ENCODE assay signal across 8 cellular contexts in genomic region chr1:39378377-39378776, GRCh38.
A peak's percentile ranks its signal among the peaks of the same experiment; 100 is the strongest.
DNase-seq lines count a peak whose midpoint lies in the region; ATAC-seq, FAIRE-seq and TF ChIP-seq lines count a peak whose summit lies in the region.

No MANE protein-coding gene starts in this region.

- H3K23ac ChIP-seq in H1 (ENCODE audit: insufficient read length): no peak overlapping the region

- no peak overlapping the region for H3K14ac ChIP-seq in H1 (ENCODE audit: insufficient read length)

- H3K9me3 ChIP-seq in SK-N-SH (no peaks in the 10 kb centered on the region), H1 (ENCODE audit: insufficient read depth in 2 of 2, low read depth in 1 of 2, low read length in 1 of 2) (no peaks in the 10 kb centered on the region), SJCRH30 (replicated peaks) (no peaks in the 10 kb centered on the region)

- H3K23me2 ChIP-seq in H1 (ENCODE audit: low read depth, low read length): no peaks in the 10 kb centered on the region

- H3K27me3 ChIP-seq in SK-N-SH (ENCODE audit: insufficient read depth): no peaks in the 10 kb centered on the region
- no peaks in the 10 kb centered on the region for H3K27me3 ChIP-seq in H1 (replicated peaks in 1 of 4; ENCODE audit: control insufficient read depth in 3 of 4, extremely low read depth in 1 of 4, insufficient read depth in 3 of 4, low read length in 3 of 4)
- H3K27me3 ChIP-seq in SJCRH30: no peaks in the 10 kb centered on the region

- CTCF ChIA-PET in SK-N-SH (lab: Yijun Ruan, JAX) (interaction anchor here (0.5 to 1.8 kb wide), 16 partner anchors 9 to 279 kb away, joined by 3 to 12 read pairs (median 4); no protein-coding TSS in a partner anchor), H1 (lab: Charles Lee; ENCODE audit: partially characterized antibody) (interaction anchor here (0.6 to 3.5 kb wide), 22 partner anchors 9 to 280 kb away, joined by 3 to 30 read pairs (median 4); no protein-coding TSS in a partner anchor)

- H3K9me2 ChIP-seq in SK-N-SH: no peaks in the 10 kb centered on the region

- no peak overlapping the region for H2BK12ac ChIP-seq in H1 (ENCODE audit: low read depth, low read length)

- TF ChIP-seq RAD21 in SK-N-SH (IDR thresholded peaks at IDR 0.05; ENCODE audit: low read length): no peak
- TF ChIP-seq RAD21 in H1 (IDR thresholded peaks at IDR 0.05 in 1 of 2, conservative IDR thresholded peaks at IDR 0.05 in 1 of 2; ENCODE audit: low read depth in 2 of 2, low read length in 2 of 2): peak; percentile 50 to 55

- H3K4me2 ChIP-seq in SK-N-SH (no peak overlapping the region), H1 (ENCODE audit: insufficient read depth in 1 of 2, low read depth in 2 of 2, low read length in 2 of 2) (no peak overlapping the region)

- peak; percentile 35; the same call in 1 of the 2 replicates for TF ChIP-seq CTCF in SK-N-SH (IDR thresholded peaks at IDR 0.05)
- TF ChIP-seq CTCF in H1 (IDR thresholded peaks at IDR 0.05; ENCODE audit: control extremely low read depth in 1 of 3, insufficient read depth in 1 of 3, low read depth in 1 of 3, low read length in 3 of 3): peak; percentile 43 to 92 (median 46); a peak in 3 of 4 replicates
- TF ChIP-seq CTCF in retinal pigment epithelial cell (conservative IDR thresholded peaks at IDR 0.05; ENCODE audit: low read depth, low read length): peak; percentile 73

- H3K18ac ChIP-seq in H1 (ENCODE audit: extremely low read depth, low read length): no peak overlapping the region

- FAIRE-seq in H1 (lab: Jason Lieb, UNC): peak; percentile 93

- no peak overlapping the region for H4K91ac ChIP-seq in H1 (replicated peaks; ENCODE audit: insufficient read length, low read length)

- ATAC-seq in SK-N-SH treated with all-trans-retinoic acid at 6 μM for 48 hours: no peak

- H3K4me3 ChIP-seq in SK-N-SH (ENCODE audit: low read depth in 2 of 2, low read length in 1 of 2) (no peak overlapping the region), H1 (ENCODE audit: extremely low read depth in 1 of 4, insufficient read depth in 2 of 4, low read depth in 3 of 4, low read length in 4 of 4) (no peak overlapping the region), retinal pigment epithelial cell (ENCODE audit: low read length) (no peak overlapping the region), SJCRH30 (no peak overlapping the region)

- no peak overlapping the region for H2BK5ac ChIP-seq in H1 (ENCODE audit: low read depth, low read length)

- 54% methylated on average over 2 of the region's 2 CpGs for WGBS in SK-N-SH (ENCODE audit: low lambda C conversion rate)
- WGBS in H1 (ENCODE audit: extremely low coverage in 1 of 2, insufficient coverage in 1 of 2, insufficient read length in 1 of 2, insufficient replicate concordance in 2 of 2, low coverage in 1 of 2, low lambda C conversion rate in 2 of 2, missing lambda C conversion rate in 1 of 2), 2 experiments: 32% methylated on average over 2 of the region's 2 CpGs; no CpG with 5 or more reads in 1 of the 2 experiments

- DNase-seq in SK-N-SH: no peak
- DNase-seq in NCI-H2107 treated with DMSO at 0.1 percent for 48 hours (lab: John Stamatoyannopoulos, UW; ENCODE audit: unreplicated experiment): peak; percentile 100
- DNase-seq in H1 (ENCODE audit: low read depth in 1 of 2, low spot score in 2 of 2): no peak
- DNase-seq in retinal pigment epithelial cell (ENCODE audit: low read depth): no peak
- no peak for DNase-seq in cortex of kidney (lab: John Stamatoyannopoulos, UW)
- DNase-seq in SJCRH30: no peak
- DNase-seq in stimulated activated CD4-positive, alpha-beta T cell treated with anti-CD3 and anti-CD28 coated beads, Interleukin-15, amount 100 ng/mL, for 24 hours: no peak

- TF ChIP-seq POLR2A in H1 (IDR thresholded peaks at IDR 0.05; ENCODE audit: control extremely low read depth in 1 of 2, low read depth in 2 of 2, low read length in 2 of 2): no peak

- H3K4me1 ChIP-seq in SK-N-SH (ENCODE audit: control insufficient read depth in 1 of 2, insufficient read depth in 2 of 2, low read depth in 1 of 2, low read length in 1 of 2) (no peaks in the 10 kb centered on the region), H1 (replicated peaks in 1 of 4; ENCODE audit: control insufficient read depth in 3 of 4, insufficient read depth in 4 of 4, low read length in 3 of 4) (no peaks in the 10 kb centered on the region), SJCRH30 (no peaks in the 10 kb centered on the region)

- H3K36me3 ChIP-seq in SK-N-SH (replicated peaks in 1 of 2; ENCODE audit: control insufficient read depth in 1 of 2, insufficient read depth in 2 of 2, low read length in 1 of 2): peaks cover 28 to 63% of the 10 kb centered on the region in 2 experiments
- peaks cover 18 to 59% (median 32%) of the 10 kb centered on the region in 4 experiments for H3K36me3 ChIP-seq in H1 (ENCODE audit: control insufficient read depth in 2 of 4, insufficient read depth in 4 of 4, low read length in 3 of 4)
- H3K36me3 ChIP-seq in SJCRH30: peaks cover 50% of the 10 kb centered on the region

- H2BK20ac ChIP-seq in H1 (ENCODE audit: low read length): no peak overlapping the region

- H3K79me1 ChIP-seq in H1 (ENCODE audit: low read depth, low read length): no peaks in the 10 kb centered on the region

- no peak overlapping the region for H4K8ac ChIP-seq in H1 (ENCODE audit: extremely low read depth, insufficient read depth, low read length)

- H3F3A ChIP-seq in SK-N-SH (replicated peaks; ENCODE audit: insufficient read depth): peaks cover 17% of the 10 kb centered on the region

- TF ChIP-seq EP300 in SK-N-SH (IDR thresholded peaks at IDR 0.05; ENCODE audit: borderline replicate concordance in 1 of 2, low read depth in 1 of 2, low read length in 1 of 2) (no peak), H1 (IDR thresholded peaks at IDR 0.05; ENCODE audit: borderline replicate concordance in 1 of 2, low read depth in 2 of 2, low read length in 2 of 2) (no peak)

- H2AFZ ChIP-seq in SK-N-SH (ENCODE audit: low read depth) (no peak overlapping the region), H1 (ENCODE audit: low read length) (no peak overlapping the region)

- no peaks in the 10 kb centered on the region for H4K20me1 ChIP-seq in SK-N-SH (ENCODE audit: insufficient read depth)
- no peaks in the 10 kb centered on the region for H4K20me1 ChIP-seq in H1 (replicated peaks in 1 of 2; ENCODE audit: control insufficient read depth in 1 of 2, insufficient read depth in 2 of 2, low read length in 2 of 2)

- H2BK120ac ChIP-seq in H1 (replicated peaks; ENCODE audit: low read depth, low read length): no peak overlapping the region

- H3K27ac ChIP-seq in SK-N-SH (ENCODE audit: low read depth in 2 of 2, low read length in 1 of 2) (no peak overlapping the region), H1 (ENCODE audit: low read depth, low read length) (no peak overlapping the region), SJCRH30 (no peak overlapping the region)

- POLR2A ChIA-PET in SK-N-SH (lab: Yijun Ruan, JAX): no interaction called here
- POLR2A ChIA-PET in H1 (lab: Charles Lee; ENCODE audit: partially characterized antibody): interaction anchor here (0.8 kb wide), 1 partner anchor 13 kb away, joined by 3 read pairs; no protein-coding TSS in a partner anchor

- no peak overlapping the region for H3K9ac ChIP-seq in SK-N-SH
- H3K9ac ChIP-seq in H1 (replicated peaks in 1 of 4; ENCODE audit: extremely low read depth in 1 of 4, low read depth in 3 of 4, low read length in 3 of 4): no peak overlapping the region

- no peak overlapping the region for H2AK5ac ChIP-seq in H1 (ENCODE audit: low read depth, low read length)

- no peak overlapping the region for H4K5ac ChIP-seq in H1 (ENCODE audit: insufficient read length, low read depth, low read length)

- no peak overlapping the region for H3K56ac ChIP-seq in H1 (replicated peaks; ENCODE audit: insufficient read length, low read depth, low read length)

- H2BK15ac ChIP-seq in H1 (ENCODE audit: low read length): no peak overlapping the region

- H3K4ac ChIP-seq in H1 (replicated peaks; ENCODE audit: insufficient read length, low read depth, low read length): no peak overlapping the region

- H3K79me2 ChIP-seq in SK-N-SH (ENCODE audit: insufficient read depth): no peaks in the 10 kb centered on the region
- no peaks in the 10 kb centered on the region for H3K79me2 ChIP-seq in H1 (ENCODE audit: control insufficient read depth in 1 of 2, insufficient read depth in 2 of 2, low read length in 2 of 2)

TF ChIP-seq in SK-N-SH, 30 proteins besides CTCF, POLR2A, EP300 and RAD21:
- TF ChIP-seq SMC3 (IDR thresholded peaks at IDR 0.05; ENCODE audit: low read depth, low read length): 0 out of 2 replicates have a peak, but pooled peaks have one; percentile 11
- TF ChIP-seq RCOR1 (IDR thresholded peaks at IDR 0.05; ENCODE audit: low read length): no peak

TF ChIP-seq in SK-N-SH treated with all-trans-retinoic acid at 6 μM for 48 hours, 23 proteins besides CTCF, POLR2A, EP300 and RAD21 (continues in another document):
- no peak for TF ChIP-seq BACH2 (CRISPR knock-in tag; IDR thresholded peaks at IDR 0.05; ENCODE audit: borderline replicate concordance)
- no peak for TF ChIP-seq ZNF565 (CRISPR knock-in tag; conservative IDR thresholded peaks at IDR 0.05; ENCODE audit: low read depth)
- TF ChIP-seq PPARA (CRISPR knock-in tag; IDR thresholded peaks at IDR 0.05; ENCODE audit: borderline replicate concordance): no peak
- TF ChIP-seq RARB (CRISPR knock-in tag; IDR thresholded peaks at IDR 0.05): no peak
- no peak for TF ChIP-seq ISL1 (CRISPR knock-in tag; IDR thresholded peaks at IDR 0.05)
- no peak for TF ChIP-seq ARNTL (CRISPR knock-in tag; IDR thresholded peaks at IDR 0.05; ENCODE audit: borderline replicate concordance, low read depth)

TF ChIP-seq in H1, 55 proteins besides CTCF, POLR2A, EP300 and RAD21 (continues in another document):
- TF ChIP-seq EGR1 (IDR thresholded peaks at IDR 0.05; ENCODE audit: borderline replicate concordance, low read depth, low read length) (no peak), GABPA (IDR thresholded peaks at IDR 0.05; ENCODE audit: borderline replicate concordance, insufficient read depth, low read length) (no peak), TCF12 (IDR thresholded peaks at IDR 0.05; ENCODE audit: low read depth, low read length) (no peak), CHD1 (IDR thresholded peaks at IDR 0.05; ENCODE audit: low read depth, low read length) (no peak), CBX5 (IDR thresholded peaks at IDR 0.05; ENCODE audit: low read depth, low read length) (no peak), KDM4A (IDR thresholded peaks at IDR 0.05; ENCODE audit: low read depth, low read length, severe bottlenecking) (no peak), MAFK (IDR thresholded peaks at IDR 0.05; ENCODE audit: low read depth, low read length) (no peak), SAP30 (IDR thresholded peaks at IDR 0.05; ENCODE audit: insufficient read depth, insufficient replicate concordance, low read length) (no peak), ZNF274 (IDR thresholded peaks at IDR 0.05; ENCODE audit: borderline replicate concordance, extremely low read depth, low read length) (no peak)
- TF ChIP-seq, protein P1, sequence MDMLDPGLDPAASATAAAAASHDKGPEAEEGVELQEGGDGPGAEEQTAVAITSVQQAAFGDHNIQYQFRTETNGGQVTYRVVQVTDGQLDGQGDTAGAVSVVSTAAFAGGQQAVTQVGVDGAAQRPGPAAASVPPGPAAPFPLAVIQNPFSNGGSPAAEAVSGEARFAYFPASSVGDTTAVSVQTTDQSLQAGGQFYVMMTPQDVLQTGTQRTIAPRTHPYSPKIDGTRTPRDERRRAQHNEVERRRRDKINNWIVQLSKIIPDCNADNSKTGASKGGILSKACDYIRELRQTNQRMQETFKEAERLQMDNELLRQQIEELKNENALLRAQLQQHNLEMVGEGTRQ (IDR thresholded peaks at IDR 0.05; ENCODE audit: low read length): no peak

Comparison
In these comparisons a context has a peak if more than half of its experiments do, and no peak if none do; other contexts are left out.
1. Of the 17 proteins assayed by ChIP-seq in both H1 and SK-N-SH: peak only in H1: RAD21; only in SK-N-SH: none; in both: CTCF; in neither: 15.